ENCODE assay signal across 16 cellular contexts in genomic region chr6:156992396-156992795, GRCh38.
A peak's percentile ranks its signal among the peaks of the same experiment; 100 is the strongest.
DNase-seq lines count a peak whose midpoint lies in the region; ATAC-seq and TF ChIP-seq lines count a peak whose summit lies in the region.
"Had no signal": no experiment of that assay in that cellular context is flagged by ENCODE, and none has a peak within 500 bp of the region (broad histone marks: within the 10 kb centered on the region; RNA-seq: fewer than 3 reads in every experiment).

No MANE protein-coding gene starts in this region.

- WGBS in hepatocyte (ENCODE audit: low lambda C conversion rate, missing lambda C conversion rate) = 44% methylated on average over 11 of the region's 11 CpGs

- CTCF ChIA-PET in HEK293T (lab: Yijun Ruan, JAX) = no interaction called here

- no peaks in the 10 kb centered on the region for H3K36me3 ChIP-seq in HUES6 (ENCODE audit: control insufficient read depth, insufficient read depth, low read length)
- no peaks in the 10 kb centered on the region for H3K36me3 ChIP-seq in brain microvascular endothelial cell (replicated peaks)
- H3K36me3 ChIP-seq in hepatocyte (replicated peaks; ENCODE audit: insufficient read depth, low read depth) = no peaks in the 10 kb centered on the region
- H3K36me3 ChIP-seq in gastrocnemius medialis = no peaks in the 10 kb centered on the region
- H3K36me3 ChIP-seq: prostate gland, tibial artery had no signal

- POLR2A ChIA-PET in HEK293T (lab: Yijun Ruan, JAX) = no interaction called here

- H3K4me2 ChIP-seq in hepatocyte = peak overlapping the region; percentile 60

- ATAC-seq in gastrocnemius medialis = no peak
- no peak for ATAC-seq in HG03378 (IDR thresholded peaks at IDR 0.05; ENCODE audit: unreplicated experiment)

- TF ChIP-seq CTCF in brain microvascular endothelial cell (IDR thresholded peaks at IDR 0.05; ENCODE audit: low read depth, low read length, missing control alignments) (no peak), hepatocyte (IDR thresholded peaks at IDR 0.05; ENCODE audit: poor library complexity) (no peak), gastrocnemius medialis (IDR thresholded peaks at IDR 0.05 in 4 of 5, conservative IDR thresholded peaks at IDR 0.05 in 1 of 5) (no peak)

- peaks cover 43% of the 10 kb centered on the region for H3K4me1 ChIP-seq in HUES6 (ENCODE audit: control insufficient read depth, insufficient read depth, low read length)
- peaks cover 33% of the 10 kb centered on the region for H3K4me1 ChIP-seq in hepatocyte (ENCODE audit: insufficient read depth)
- H3K4me1 ChIP-seq in gastrocnemius medialis = peaks cover 56 to 78% of the 10 kb centered on the region in 2 donors
- H3K4me1 ChIP-seq: prostate gland had no signal

- no peak overlapping the region for H3K9ac ChIP-seq in HUES6 (ENCODE audit: low read length)

- no peak for DNase-seq in brain microvascular endothelial cell
- no peak for DNase-seq in hepatocyte (ENCODE audit: low spot score)
- no peak for DNase-seq in gastrocnemius medialis
- no peak for DNase-seq in HEK293T (ENCODE audit: extremely low spot score)
- no peak for DNase-seq in NCI-H1694 (lab: John Stamatoyannopoulos, UW)
- DNase-seq in stimulated activated naive CD4-positive, alpha-beta T cell (lab: John Stamatoyannopoulos, UW) = no peak
- DNase-seq: activated CD4-positive, alpha-beta T cell treated with anti-CD3 and anti-CD28 coated beads for 48 hours; midbrain; NCI-H1930; NCI-H774; stimulated activated CD4-positive, alpha-beta T cell treated with anti-CD3 and anti-CD28 coated beads, Interleukin-1b, Interleukin-23, amount 100 ng/mL, for 48 hours; T-helper 2 cell; tibial artery had no signal

- peaks cover 61% of the 10 kb centered on the region for H4K20me1 ChIP-seq in hepatocyte (ENCODE audit: insufficient read depth, poor library complexity, severe bottlenecking)

- intact Hi-C loops in gastrocnemius medialis (cut with DNase I; ENCODE audit: low total_unique reads) = no loop called here

- H3K27ac ChIP-seq in HUES6 (ENCODE audit: low read depth, low read length) (0 out of 2 replicates have a peak overlapping the region, but pooled peaks have one; percentile 5), brain microvascular endothelial cell (peak overlapping the region; percentile 30), hepatocyte (peak overlapping the region; percentile 45), gastrocnemius medialis (peak overlapping the region in 3 of 4 donors; percentile 60 to 80 (median 72))
- H3K27ac ChIP-seq: prostate gland, tibial artery had no signal

- H3K9me2 ChIP-seq in hepatocyte (replicated peaks; ENCODE audit: insufficient read depth) = no peaks in the 10 kb centered on the region

- H3K4me3 ChIP-seq in HUES6 (ENCODE audit: low read depth, low read length) = no peak overlapping the region
- no peak overlapping the region for H3K4me3 ChIP-seq in brain microvascular endothelial cell (ENCODE audit: low read depth, low read length)
- no peak overlapping the region for H3K4me3 ChIP-seq in hepatocyte
- no peak overlapping the region for H3K4me3 ChIP-seq in gastrocnemius medialis
- H3K4me3 ChIP-seq: prostate gland, tibial artery had no signal

- in situ Hi-C loops in brain microvascular endothelial cell (cut with HindIII; ENCODE audit: low pct_ligation_motif_present, low sequenced_read_pairs) (no loop called here), gastrocnemius medialis (cut with MboI; ENCODE audit: low sequenced_read_pairs in 4 of 4) (no loop called here)

- no peak for TF ChIP-seq POLR2A in gastrocnemius medialis (IDR thresholded peaks at IDR 0.05)

- no peaks in the 10 kb centered on the region for H3K27me3 ChIP-seq in HUES6 (ENCODE audit: control insufficient read depth, insufficient read depth, low read length)
- no peaks in the 10 kb centered on the region for H3K27me3 ChIP-seq in brain microvascular endothelial cell (replicated peaks)
- no peaks in the 10 kb centered on the region for H3K27me3 ChIP-seq in hepatocyte
- no peaks in the 10 kb centered on the region for H3K27me3 ChIP-seq in gastrocnemius medialis
- H3K27me3 ChIP-seq: tibial artery had no signal

- no peak overlapping the region for H2AFZ ChIP-seq in hepatocyte

- no peaks in the 10 kb centered on the region for H3K9me3 ChIP-seq in HUES6 (ENCODE audit: control insufficient read depth, insufficient read depth, low read depth, low read length)
- H3K9me3 ChIP-seq in hepatocyte (ENCODE audit: low read depth) = no peaks in the 10 kb centered on the region
- no peaks in the 10 kb centered on the region for H3K9me3 ChIP-seq in gastrocnemius medialis
- H3K9me3 ChIP-seq: prostate gland, tibial artery had no signal

- H3K79me2 ChIP-seq in hepatocyte = peaks cover 99% of the 10 kb centered on the region

TF ChIP-seq in HEK293T, 16 proteins besides CTCF, POLR2A, EP300 and RAD21:
- no peak for TF ChIP-seq L3MBTL2 (conservative IDR thresholded peaks at IDR 0.05)
- TF ChIP-seq SP1 (IDR thresholded peaks at IDR 0.05) = no peak
- no peak for TF ChIP-seq NFRKB (IDR thresholded peaks at IDR 0.05)
- no peak for TF ChIP-seq SUZ12 (IDR thresholded peaks at IDR 0.05)
- no peak for TF ChIP-seq HDGF (IDR thresholded peaks at IDR 0.05; ENCODE audit: borderline replicate concordance)
- no peak for TF ChIP-seq FOXA1 (IDR thresholded peaks at IDR 0.05)
- no peak for TF ChIP-seq ARNT (IDR thresholded peaks at IDR 0.05)
- no peak for TF ChIP-seq TARDBP (IDR thresholded peaks at IDR 0.05)
- no peak for TF ChIP-seq FOXM1 (IDR thresholded peaks at IDR 0.05; ENCODE audit: borderline replicate concordance)
- no peak for TF ChIP-seq CTBP1 (IDR thresholded peaks at IDR 0.05; ENCODE audit: borderline replicate concordance)
- no peak for TF ChIP-seq ZNF384 (IDR thresholded peaks at IDR 0.05)
- no peak for TF ChIP-seq ELF4 (IDR thresholded peaks at IDR 0.05)
- TF ChIP-seq BHLHE40 (IDR thresholded peaks at IDR 0.05; ENCODE audit: borderline replicate concordance) = no peak
- TF ChIP-seq PKNOX1 (IDR thresholded peaks at IDR 0.05) = no peak
- TF ChIP-seq LEF1 (IDR thresholded peaks at IDR 0.05; ENCODE audit: borderline replicate concordance) = no peak
- TF ChIP-seq FOXK2 (IDR thresholded peaks at IDR 0.05) = no peak

Comparison
In these comparisons a context has a peak if more than half of its experiments do, and no peak if none do; other contexts are left out.
1. H3K27ac ChIP-seq: peak in every context shown above with its lines; median percentile 72 in gastrocnemius medialis; 45 in hepatocyte; 30 in brain microvascular endothelial cell; 5 in HUES6.